In the genomic region with DNA sequence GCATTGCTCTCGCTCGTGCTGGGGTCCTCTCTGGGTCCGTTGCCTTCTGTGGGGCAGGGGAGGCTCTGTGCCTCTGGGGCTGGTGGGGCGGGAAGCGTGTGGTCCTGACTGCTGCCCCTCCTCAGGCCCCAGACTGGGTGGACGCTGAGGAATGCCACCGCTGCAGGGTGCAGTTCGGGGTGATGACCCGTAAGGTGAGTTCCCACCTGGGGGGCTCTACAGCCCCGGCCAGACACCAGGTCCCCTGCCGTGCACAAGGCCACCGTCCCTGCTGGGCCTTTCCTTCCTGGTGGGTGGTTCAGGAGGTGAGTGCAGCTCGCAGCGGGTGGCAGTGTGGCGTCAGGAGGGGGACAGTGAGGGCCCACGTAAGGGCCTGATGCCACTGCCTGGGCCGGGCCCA, we compare ENCODE assay signal across 22 cellular contexts.
"Had no signal": no experiment of that assay in that cellular context is flagged by ENCODE, and none has a peak within 500 bp of the region (broad histone marks: within the 10 kb centered on the region; RNA-seq: fewer than 3 reads in every experiment).

No MANE protein-coding gene starts in this region.

- H3K4me2 ChIP-seq: hepatocyte, neural progenitor cell had no signal

- H3K36me3 ChIP-seq: neural progenitor cell had no signal

- H3K27ac ChIP-seq: colonic mucosa, hepatocyte, neural progenitor cell, pancreas, testis, tibial nerve, upper lobe of right lung had no signal

- ATAC-seq: left colon; left ventricle myocardium superior; natural killer cell treated with Interleukin-12 subunit alpha and Interleukin-12 subunit beta and Interleukin-15 and Interleukin-18, amount 100 ng/mL, for 72 hours; pancreas; right cardiac atrium; stimulated activated memory B cell treated with anti-CD40 and anti-IgM and Interleukin-4, amounts not matched to agents 10 μg/mL and 1 μg/mL and 100 μg/mL, for 72 hours; stimulated activated naive CD8-positive, alpha-beta T cell treated with anti-CD3 and anti-CD28 coated beads, Interleukin-15, amount 100 ng/mL, for 72 hours; upper lobe of right lung had no signal

- H3K9ac ChIP-seq: neural progenitor cell had no signal

- H3K9me3 ChIP-seq: colonic mucosa, pancreas, testis, tibial nerve, upper lobe of right lung had no signal

- H3K4me1 ChIP-seq: colonic mucosa, neural progenitor cell had no signal

- DNase-seq: colonic mucosa; dermis blood vessel endothelial cell; endodermal cell; erythroblast; foreskin melanocyte; left colon; left ventricle myocardium superior; mesenchymal stem cell; midbrain; right cardiac atrium; stimulated activated CD4-positive, alpha-beta T cell treated with anti-CD3 and anti-CD28 coated beads, Interleukin-4, amount 100 ng/mL, for 1 hour; stimulated activated CD8-positive, alpha-beta memory T cell treated with anti-CD3 and anti-CD28 coated beads, Interleukin-4, amount 100 ng/mL, for 48 hours; stimulated activated naive CD8-positive, alpha-beta T cell treated with anti-CD3 and anti-CD28 coated beads, Interleukin-15, amount 100 ng/mL, for 72 hours; testis; upper lobe of right lung had no signal

- H2AFZ ChIP-seq: hepatocyte, neural progenitor cell had no signal

- H3K27me3 ChIP-seq: colonic mucosa, hepatocyte, neural progenitor cell, pancreas, testis, tibial nerve, upper lobe of right lung had no signal

- H3K4me3 ChIP-seq: colonic mucosa, hepatocyte, lung, neural progenitor cell, pancreas, testis, tibial nerve, upper lobe of right lung had no signal
